Comparison of ENCODE assay signal across 14 cellular contexts in the genomic region with DNA sequence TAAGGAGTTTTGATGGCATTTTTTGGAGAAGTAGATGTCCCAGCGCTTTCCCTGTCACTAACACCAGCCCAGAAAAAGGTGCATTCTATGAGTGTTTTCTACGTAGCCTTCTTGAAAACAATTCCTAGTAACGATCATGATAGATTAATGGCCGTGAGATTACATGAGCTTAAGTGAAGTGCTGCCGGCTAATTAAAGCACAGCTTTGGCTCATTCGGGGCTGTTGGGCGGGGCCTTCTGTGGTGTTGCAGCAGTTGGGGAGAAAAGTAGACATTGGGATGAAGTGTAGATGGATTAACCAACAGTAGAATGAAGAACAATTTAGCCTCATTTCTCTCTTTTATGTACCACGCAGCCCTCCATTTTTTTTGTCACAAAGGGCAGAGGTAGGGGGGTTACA. TPM values are rescaled to one million over a fixed set of nuclear protein-coding genes. Genes with fewer than 3 reads are reported as not detected.
DNase-seq lines count a peak whose midpoint lies in the region; TF ChIP-seq lines count a peak whose summit lies in the region.
"Had no signal": no experiment of that assay in that cellular context is flagged by ENCODE, and none has a peak within 500 bp of the region (broad histone marks: within the 10 kb centered on the region; RNA-seq: fewer than 3 reads in every experiment).

No MANE protein-coding gene starts in this region.

- TF ChIP-seq EP300 in sigmoid colon (IDR thresholded peaks at IDR 0.05) = no peak

- H3K4me1 Mint-ChIP-seq in glutamatergic neuron (ENCODE audit: low read depth, unreplicated experiment) = peaks cover 15% of the 10 kb centered on the region
- H3K4me1 Mint-ChIP-seq: memory B cell had no signal

- WGBS in sigmoid colon, 2 donors = 80 to 83% methylated on average over 8 of the region's 8 CpGs

- H3K9me3 ChIP-seq in sigmoid colon = no peaks in the 10 kb centered on the region

- peaks cover 0 to 39% (median 32%) of the 10 kb centered on the region in 4 donors for H3K4me1 ChIP-seq in sigmoid colon

- H3K36me3 ChIP-seq in sigmoid colon = no peaks in the 10 kb centered on the region
- H3K36me3 ChIP-seq: BLaER1 treated with 17β-estradiol and CSF1 and Interleukin-3, amounts not matched to agents 10 nM and 100 nM had no signal

- H3K27me3 Mint-ChIP-seq in glutamatergic neuron (ENCODE audit: unreplicated experiment) = peaks cover 3% of the 10 kb centered on the region
- H3K27me3 Mint-ChIP-seq: activated naive CD8-positive, alpha-beta T cell treated with anti-CD3 and anti-CD28 coated beads for 36 hours had no signal

- TF ChIP-seq CTCF in glutamatergic neuron (IDR thresholded peaks at IDR 0.05; ENCODE audit: partially characterized antibody, unreplicated experiment) = no peak
- TF ChIP-seq CTCF in sigmoid colon (IDR thresholded peaks at IDR 0.05) = no peak

- peak overlapping the region; percentile 60 for H3K27ac Mint-ChIP-seq in glutamatergic neuron (ENCODE audit: unreplicated experiment)
- H3K27ac Mint-ChIP-seq: activated naive CD8-positive, alpha-beta T cell treated with anti-CD3 and anti-CD28 coated beads for 36 hours; memory B cell; T-helper 1 cell treated with Interleukin-12 subunit alpha and Interleukin-12 subunit beta and Interleukin-4 antibody, amounts not matched to agents 30 μg/mL and 1 μg/mL, for 36 hours had no signal

- intact Hi-C loops in sigmoid colon (cut with DNase I) = no loop called here

- no peaks in the 10 kb centered on the region for H3K36me3 Mint-ChIP-seq in glutamatergic neuron (ENCODE audit: unreplicated experiment)

- no peak for TF ChIP-seq POLR2A in sigmoid colon (IDR thresholded peaks at IDR 0.05)

- peak overlapping the region; percentile 49 to 79 (median 78) for H3K27ac ChIP-seq in sigmoid colon
- H3K27ac ChIP-seq: hepatocyte had no signal

- H3K27me3 ChIP-seq in sigmoid colon = no peaks in the 10 kb centered on the region
- H3K27me3 ChIP-seq: BLaER1 treated with 17β-estradiol and CSF1 and Interleukin-3, amounts not matched to agents 10 nM and 100 nM; hepatocyte had no signal

- DNase-seq in DMS79 treated with DMSO at 0.1 percent for 48 hours (lab: John Stamatoyannopoulos, UW) (peak; percentile 84), NCI-H524 treated with DMSO at 0.1 percent for 48 hours (lab: John Stamatoyannopoulos, UW) (peak; percentile 60), glutamatergic neuron (no peak), sigmoid colon (no peak), DMS153 treated with DMSO at 0.1 percent for 48 hours (lab: John Stamatoyannopoulos, UW; ENCODE audit: unreplicated experiment) (no peak), NCI-H1048 (lab: John Stamatoyannopoulos, UW) (no peak), AG08395 (ENCODE audit: low spot score) (no peak), Ammon's horn (ENCODE audit: low spot score) (no peak)
- DNase-seq: activated naive CD8-positive, alpha-beta T cell treated with anti-CD3 and anti-CD28 coated beads for 36 hours; effector memory CD4-positive, alpha-beta T cell had no signal

- H3K4me3 Mint-ChIP-seq in glutamatergic neuron (ENCODE audit: unreplicated experiment) = no peak overlapping the region
- H3K4me3 Mint-ChIP-seq: activated naive CD8-positive, alpha-beta T cell treated with anti-CD3 and anti-CD28 coated beads for 36 hours; memory B cell; T-helper 1 cell treated with Interleukin-12 subunit alpha and Interleukin-12 subunit beta and Interleukin-4 antibody, amounts not matched to agents 30 μg/mL and 1 μg/mL, for 36 hours had no signal

- no peaks in the 10 kb centered on the region for H3K9me3 Mint-ChIP-seq in glutamatergic neuron (ENCODE audit: unreplicated experiment)
- H3K9me3 Mint-ChIP-seq: activated naive CD8-positive, alpha-beta T cell treated with anti-CD3 and anti-CD28 coated beads for 36 hours had no signal

- peak overlapping the region in 3 of 4 donors; percentile 32 to 34 (median 32) for H3K4me3 ChIP-seq in sigmoid colon
- H3K4me3 ChIP-seq: BLaER1 treated with 17β-estradiol and CSF1 and Interleukin-3, amounts not matched to agents 10 nM and 100 nM; hepatocyte had no signal

RNA-seq across cellular contexts. Expression of a gene that starts 20.8 kb away (rescaled TPM):
- total RNA-seq in glutamatergic neuron (ENCODE audit: unreplicated experiment) = 0.51 TPM
- total RNA-seq in sigmoid colon = 10 to 100 TPM; 15.8 to 21.4 (median 17.3) TPM
- 10 to 100 TPM; 39.2 to 58.5 (median 48.0) TPM for polyA plus RNA-seq in sigmoid colon

Comparison
In these comparisons a context has a peak if more than half of its experiments do, and no peak if none do; other contexts are left out.
1. DNase-seq: peak in DMS79 treated with DMSO at 0.1 percent for 48 hours (single experiment) and NCI-H524 treated with DMSO at 0.1 percent for 48 hours (single experiment); none in glutamatergic neuron (single experiment), sigmoid colon (single experiment), DMS153 treated with DMSO at 0.1 percent for 48 hours (single experiment), NCI-H1048 (single experiment), AG08395 (single experiment) and Ammon's horn (single experiment).
2. RNA of a gene that starts 20.8 kb away (total RNA-seq): 15.8 to 21.4 TPM in sigmoid colon; 0.51 TPM in glutamatergic neuron (single experiment); every median in the first group is over 10 times any median in the second.